In the genomic region with DNA sequence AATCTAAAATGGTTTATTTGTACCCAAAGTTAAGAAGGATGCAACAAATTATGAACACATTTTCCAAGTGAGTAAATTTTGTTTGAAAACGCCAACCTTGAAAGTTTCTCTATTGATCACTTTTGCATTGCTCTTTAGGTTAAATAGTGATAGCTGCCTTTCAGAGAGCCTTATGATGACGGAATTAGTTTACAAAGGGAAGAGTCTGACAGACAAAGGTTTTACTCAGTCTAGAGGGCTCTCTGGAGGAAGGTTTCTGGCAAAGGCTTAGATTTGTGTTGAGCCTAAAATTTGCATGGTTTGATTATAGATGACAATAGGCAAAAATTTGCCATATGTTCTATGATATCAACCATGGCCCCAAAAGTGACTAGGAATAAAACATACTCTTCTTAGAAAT, we compare ENCODE assay signal across 30 cellular contexts.
"Had no signal": no experiment of that assay in that cellular context is flagged by ENCODE, and none has a peak within 500 bp of the region (broad histone marks: within the 10 kb centered on the region; RNA-seq: fewer than 3 reads in every experiment).

No MANE protein-coding gene starts in this region.

- ATAC-seq: activated CD8-positive, alpha-beta memory T cell treated with anti-CD3 and anti-CD28 coated beads, Interleukin-2, amount 10 ng/mL, durations not matched to agents 7 days and 5 days; body of pancreas; PC-3 had no signal

- H3K4me1 Mint-ChIP-seq: activated CD8-positive, alpha-beta memory T cell treated with anti-CD3 and anti-CD28 coated beads, Interleukin-2, amount 10 ng/mL, durations not matched to agents 7 days and 5 days had no signal

- DNase-seq: activated CD8-positive, alpha-beta memory T cell treated with anti-CD3 and anti-CD28 coated beads for 24 hours; activated CD8-positive, alpha-beta memory T cell treated with anti-CD3 and anti-CD28 coated beads, Interleukin-2, amount 10 ng/mL, durations not matched to agents 7 days and 5 days; activated CD8-positive, alpha-beta memory T cell treated with anti-CD3 and anti-CD28 coated beads, Interleukin-2, amount 50 U/mL, for 48 hours; activated gamma-delta T cell treated with Interleukin-2 at 50 U/mL for 16 hours; activated naive CD4-positive, alpha-beta T cell treated with anti-CD3 and anti-CD28 coated beads for 36 hours; activated T-cell treated with anti-CD3 and anti-CD28 coated beads, Interleukin-2, amount 50 U/mL, for 48 hours; adrenal gland; body of pancreas; caudate nucleus; cerebellar nuclear complex; Karpas-422; KBM-7; NCI-H1105; NCI-H1436; NCI-H1694; NCI-H1930; NCI-H2081 treated with DMSO at 0.1 percent for 48 hours; NCI-H345; NCI-H524 treated with DMSO at 0.1 percent for 48 hours; PC-3; Peyer's patch; RPMI8226; SHP77 treated with DMSO at 0.1 percent for 48 hours; SK-N-SH had no signal

- FAIRE-seq: astrocyte, bronchial epithelial cell, TTC549 had no signal

- H3K27ac Mint-ChIP-seq: activated CD8-positive, alpha-beta memory T cell treated with anti-CD3 and anti-CD28 coated beads, Interleukin-2, amount 10 ng/mL, durations not matched to agents 7 days and 5 days; activated naive CD4-positive, alpha-beta T cell treated with anti-CD3 and anti-CD28 coated beads for 36 hours; activated naive CD4-positive, alpha-beta T cell treated with anti-CD3 and anti-CD28 coated beads, Interleukin-2, amount 50 U/mL, for 72 hours; T-helper 1 cell treated with Interleukin-12 subunit alpha and Interleukin-12 subunit beta and Interleukin-4 antibody, amounts not matched to agents 30 μg/mL and 1 μg/mL, for 36 hours; T-helper 2 cell treated with Interferon-gamma antibody and Interleukin-4, amounts not matched to agents 5 μg/mL and 100 μg/mL, for 36 hours had no signal

- H3K4me3 Mint-ChIP-seq: activated CD8-positive, alpha-beta memory T cell treated with anti-CD3 and anti-CD28 coated beads, Interleukin-2, amount 10 ng/mL, durations not matched to agents 7 days and 5 days; activated naive CD4-positive, alpha-beta T cell treated with anti-CD3 and anti-CD28 coated beads for 36 hours; T-helper 1 cell treated with Interleukin-12 subunit alpha and Interleukin-12 subunit beta and Interleukin-4 antibody, amounts not matched to agents 30 μg/mL and 1 μg/mL, for 36 hours; T-helper 2 cell treated with Interferon-gamma antibody and Interleukin-4, amounts not matched to agents 5 μg/mL and 100 μg/mL, for 36 hours had no signal

- H3K36me3 Mint-ChIP-seq: activated CD8-positive, alpha-beta memory T cell treated with anti-CD3 and anti-CD28 coated beads, Interleukin-2, amount 10 ng/mL, durations not matched to agents 7 days and 5 days had no signal
